In genomic region chr10:87843714-87844113, GRCh38 we compare ENCODE assay signal across 2 cellular contexts.
TF ChIP-seq lines count a peak whose summit lies in the region.

No MANE protein-coding gene starts in this region.

TF ChIP-seq in HCT116, 20 proteins besides CTCF, POLR2A, EP300 and RAD21:
- TF ChIP-seq ZFX (IDR thresholded peaks at IDR 0.05) (no peak), FOSL1 (IDR thresholded peaks at IDR 0.05; ENCODE audit: low read depth) (no peak), CEBPB (IDR thresholded peaks at IDR 0.05; ENCODE audit: low read depth) (no peak), POLR2AphosphoS5 (IDR thresholded peaks at IDR 0.05; ENCODE audit: low read depth, low read length) (no peak), SIN3A (IDR thresholded peaks at IDR 0.05; ENCODE audit: low read depth) (no peak), SRF (IDR thresholded peaks at IDR 0.05; ENCODE audit: low read depth) (no peak), ZBTB33 (IDR thresholded peaks at IDR 0.05; ENCODE audit: extremely low read depth, insufficient replicate concordance, low read length) (no peak), EZH2 (IDR thresholded peaks at IDR 0.05) (no peak)

TF ChIP-seq in K562, 482 proteins besides CTCF, POLR2A, EP300 and RAD21:
- TF ChIP-seq ATF1 (CRISPR knock-in tag; IDR thresholded peaks at IDR 0.05) (no peak), ATF1 (tag; IDR thresholded peaks at IDR 0.05) (peak; percentile 27; the same call in 1 of the 2 replicates), ATF3 (IDR thresholded peaks at IDR 0.05) (peak; percentile 61), ATF3 (CRISPR knock-in tag; conservative IDR thresholded peaks at IDR 0.05) (no peak), CREM (IDR thresholded peaks at IDR 0.05; ENCODE audit: low read depth) (peak; percentile 43), PCBP1 (IDR thresholded peaks at IDR 0.05; ENCODE audit: low read depth, low read length, poor library complexity, severe bottlenecking) (no peak), RBM22 (IDR thresholded peaks at IDR 0.05; ENCODE audit: low read depth, low read length, poor library complexity, severe bottlenecking) (no peak), ZBTB2 (IDR thresholded peaks at IDR 0.05) (no peak)
